ENCODE assay signal across 8 cellular contexts in genomic region chr1:19799877-19800804, GRCh38. TPM values are rescaled to one million over a fixed set of nuclear protein-coding genes. Genes with fewer than 3 reads are reported as not detected.
DNase-seq lines count a peak whose midpoint lies in the region; ATAC-seq, FAIRE-seq and TF ChIP-seq lines count a peak whose summit lies in the region.

TSS of gene TMCO4 (minus strand) at chr1:19799916. CDS start at chr1:19780758, 19,158 bp downstream.

- H3K9ac ChIP-seq in kidney (ENCODE audit: low read length in 2 of 2): peak within 1 kb of the TSS; percentile 78 to 88

- peaks cover 3 to 8% of the 10 kb centered on the region in 2 donors for H3K4me1 ChIP-seq in kidney (ENCODE audit: control insufficient read depth in 1 of 2, insufficient read depth in 1 of 2, low read depth in 1 of 2, low read length in 2 of 2)

- H3K4me3 ChIP-seq in kidney (ENCODE audit: low read length in 2 of 2): peak within 1 kb of the TSS; percentile 76 to 85

- DNase-seq in CD4-positive, alpha-beta T cell: peak; percentile 20 to 62 (median 32)
- DNase-seq in LHCN-M2 (ENCODE audit: low read depth): peak; percentile 70
- DNase-seq in activated B cell treated with CpG ODN at 0.5 μM for 24 hours: peak; percentile 56
- peak; percentile 7 for DNase-seq in cerebellar cortex (ENCODE audit: low spot score)
- DNase-seq in kidney: peak; percentile 89
- DNase-seq in stimulated activated CD4-positive, alpha-beta T cell treated with anti-CD3 and anti-CD28 coated beads, Interleukin-15, amount 100 ng/mL, for 24 hours: peak; percentile 68

- CTCF ChIA-PET in CD4-positive, alpha-beta T cell (lab: Charles Lee): interaction anchor here (0.7 to 1.0 kb wide), 2 partner anchors 11 to 205 kb away, joined by 3 to 5 read pairs; no protein-coding TSS in a partner anchor
- CTCF ChIA-PET in activated B cell treated with CpG ODN at 0.5 μM for 24 hours (lab: Charles Lee): no interaction called here

- ATAC-seq in CD4-positive, alpha-beta T cell (ENCODE audit: poor library complexity): peak; percentile 66
- ATAC-seq in GM21390 (IDR thresholded peaks at IDR 0.05; ENCODE audit: unreplicated experiment) (peak; percentile 47), activated B cell treated with CpG ODN at 0.5 μM for 24 hours (ENCODE audit: low read depth) (peak; percentile 56), HG02763 (IDR thresholded peaks at IDR 0.05; ENCODE audit: unreplicated experiment) (no peak)

- FAIRE-seq in kidney (lab: Jason Lieb, UNC): no peak

- intact Hi-C loops in CD4-positive, alpha-beta T cell (cut with DNase I, micrococcal nuclease): loop anchor here in 1 of 2 experiments (2.0 kb wide), 1 partner anchor 83 kb away; the partner anchor contains the start of gene OTUD3
- intact Hi-C loops in activated B cell treated with CpG ODN at 0.5 μM for 24 hours (cut with micrococcal nuclease): loop anchor here (2.0 kb wide), 1 partner anchor 83 kb away; the partner anchor contains the start of gene OTUD3
- intact Hi-C loops in kidney (cut with DNase I): no loop called here

- H3K36me3 Mint-ChIP-seq in CD4-positive, alpha-beta T cell (ENCODE audit: low read depth): peaks cover 5% of the 10 kb centered on the region
- peaks cover 13% of the 10 kb centered on the region for H3K36me3 Mint-ChIP-seq in activated B cell treated with CpG ODN at 0.5 μM for 24 hours (ENCODE audit: low read depth)

- peak within 1 kb of the TSS; percentile 95 for H3K27ac Mint-ChIP-seq in CD4-positive, alpha-beta T cell
- H3K27ac Mint-ChIP-seq in activated B cell treated with CpG ODN at 0.5 μM for 24 hours: peak within 1 kb of the TSS; percentile 87

- TF ChIP-seq CTCF in CD4-positive, alpha-beta T cell (IDR thresholded peaks at IDR 0.05): no peak
- TF ChIP-seq CTCF in activated B cell treated with CpG ODN at 0.5 μM for 24 hours (IDR thresholded peaks at IDR 0.05) (no peak), kidney (IDR thresholded peaks at IDR 0.05; ENCODE audit: borderline replicate concordance, extremely low read depth, insufficient read depth) (no peak)

- H3K9me3 ChIP-seq in CD4-positive, alpha-beta T cell (ENCODE audit: control insufficient read depth, low read length): no peaks in the 10 kb centered on the region
- H3K9me3 ChIP-seq in kidney (ENCODE audit: control insufficient read depth in 1 of 2, low read length in 2 of 2): no peaks in the 10 kb centered on the region

- POLR2A ChIA-PET in CD4-positive, alpha-beta T cell (lab: Charles Lee): interaction anchor here (1.2 kb wide), 1 partner anchor 10 kb away, joined by 4 read pairs; no protein-coding TSS in a partner anchor
- POLR2A ChIA-PET in activated B cell treated with CpG ODN at 0.5 μM for 24 hours (lab: Charles Lee): interaction anchor here (0.6 kb wide), 1 partner anchor 24 kb away, joined by 3 read pairs; no protein-coding TSS in a partner anchor

- H3K27me3 Mint-ChIP-seq in CD4-positive, alpha-beta T cell: no peaks in the 10 kb centered on the region
- peaks cover 2% of the 10 kb centered on the region for H3K27me3 Mint-ChIP-seq in activated B cell treated with CpG ODN at 0.5 μM for 24 hours

- peaks cover 31% of the 10 kb centered on the region for H3K4me1 Mint-ChIP-seq in CD4-positive, alpha-beta T cell (ENCODE audit: low read depth)
- peaks cover 14% of the 10 kb centered on the region for H3K4me1 Mint-ChIP-seq in activated B cell treated with CpG ODN at 0.5 μM for 24 hours

- no peaks in the 10 kb centered on the region for H3K9me3 Mint-ChIP-seq in CD4-positive, alpha-beta T cell
- no peaks in the 10 kb centered on the region for H3K9me3 Mint-ChIP-seq in activated B cell treated with CpG ODN at 0.5 μM for 24 hours

- peak within 1 kb of the TSS; percentile 65 for H3K27ac ChIP-seq in CD4-positive, alpha-beta T cell (ENCODE audit: low read depth, low read length)
- peak within 1 kb of the TSS; percentile 87 to 91 for H3K27ac ChIP-seq in kidney (ENCODE audit: low read depth in 2 of 2, low read length in 2 of 2)

- no peaks in the 10 kb centered on the region for H3K27me3 ChIP-seq in CD4-positive, alpha-beta T cell (ENCODE audit: control insufficient read depth, insufficient read depth, low read length)

- no peaks in the 10 kb centered on the region for H3K36me3 ChIP-seq in kidney (ENCODE audit: control insufficient read depth in 1 of 2, insufficient read depth in 2 of 2, low read length in 2 of 2)

- H3K4me3 Mint-ChIP-seq in CD4-positive, alpha-beta T cell: peak within 1 kb of the TSS; percentile 96
- H3K4me3 Mint-ChIP-seq in activated B cell treated with CpG ODN at 0.5 μM for 24 hours: peak within 1 kb of the TSS; percentile 91

RNA-seq across cellular contexts. Expression of gene TMCO4, which starts in this region (rescaled TPM):
- total RNA-seq in CD4-positive, alpha-beta T cell: 10 to 100 TPM; 12.4 to 13.9 TPM
- total RNA-seq in LHCN-M2 (2014; rRNA removed): 19.8 and 20.6 TPM in 2 replicates
- 12.2 TPM for polyA plus RNA-seq in LHCN-M2 (2012)
- 22.3 and 23.4 TPM in 2 replicates for total RNA-seq in activated B cell treated with CpG ODN at 0.5 μM for 24 hours
- 36.5 TPM for total RNA-seq in kidney
- 35.0 TPM for polyA plus RNA-seq in kidney (ENCODE audit: insufficient read depth, low read depth, low replicate concordance)

Comparison
In these comparisons a context has a peak if more than half of its experiments do, and no peak if none do; other contexts are left out.
1. DNase-seq: peak in every context shown above with its lines; median percentile 89 in kidney; 70 in LHCN-M2; 68 in stimulated activated CD4-positive, alpha-beta T cell treated with anti-CD3 and anti-CD28 coated beads, Interleukin-15, amount 100 ng/mL, for 24 hours; 56 in activated B cell treated with CpG ODN at 0.5 μM for 24 hours; 32 in CD4-positive, alpha-beta T cell; 7 in cerebellar cortex.